28 cellular contexts compared by ENCODE assay signal in the genomic region with DNA sequence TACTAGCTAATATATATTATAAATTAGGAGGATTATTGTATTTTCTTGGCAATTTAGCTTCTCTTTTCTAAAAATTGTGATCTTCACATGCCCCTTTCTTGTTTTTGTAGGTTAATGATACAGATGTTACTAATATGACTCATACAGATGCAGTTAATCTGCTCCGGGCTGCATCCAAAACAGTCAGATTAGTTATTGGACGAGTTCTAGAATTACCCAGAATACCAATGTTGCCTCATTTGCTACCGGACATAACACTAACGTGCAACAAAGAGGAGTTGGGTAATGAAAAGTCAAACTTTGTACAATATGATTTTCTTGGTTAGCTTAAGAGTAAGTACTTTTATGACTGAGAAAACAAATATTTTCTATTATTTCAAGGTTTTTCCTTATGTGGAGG.
"Had no signal": no experiment of that assay in that cellular context is flagged by ENCODE, and none has a peak within 500 bp of the region (broad histone marks: within the 10 kb centered on the region; RNA-seq: fewer than 3 reads in every experiment).

No MANE protein-coding gene starts in this region.

- H3K27me3 ChIP-seq: brain microvascular endothelial cell, SJCRH30 had no signal

- H3K4me1 Mint-ChIP-seq: activated CD4-positive, alpha-beta memory T cell treated with anti-CD3 and anti-CD28 coated beads, Interleukin-2, amount 10 ng/mL, durations not matched to agents 7 days and 5 days; activated CD8-positive, alpha-beta memory T cell treated with anti-CD3 and anti-CD28 coated beads, Interleukin-2, amount 10 ng/mL, durations not matched to agents 7 days and 5 days; activated naive CD4-positive, alpha-beta T cell treated with anti-CD3 and anti-CD28 coated beads, Interleukin-2, amount 10 ng/mL, durations not matched to agents 7 days and 5 days; activated naive CD8-positive, alpha-beta T cell treated with anti-CD3 and anti-CD28 coated beads, Interleukin-2, amount 50 U/mL, for 24 hours had no signal

- DNase-seq: activated CD4-positive, alpha-beta memory T cell treated with anti-CD3 and anti-CD28 coated beads, Interleukin-2, amount 10 ng/mL, durations not matched to agents 7 days and 5 days; activated CD4-positive, alpha-beta T cell treated with anti-CD3 and anti-CD28 coated beads for 1 hour; activated CD4-positive, alpha-beta T cell treated with anti-CD3 and anti-CD28 coated beads for 48 hours; activated CD4-positive, CD25-positive, alpha-beta regulatory T cell; activated CD8-positive, alpha-beta memory T cell treated with anti-CD3 and anti-CD28 coated beads for 24 hours; activated CD8-positive, alpha-beta memory T cell treated with anti-CD3 and anti-CD28 coated beads, Interleukin-2, amount 10 ng/mL, durations not matched to agents 7 days and 5 days; activated CD8-positive, alpha-beta memory T cell treated with anti-CD3 and anti-CD28 coated beads, Interleukin-2, amount 50 U/mL, for 48 hours; activated effector memory CD4-positive, alpha-beta T cell treated with Interleukin-2 at 50 U/mL for 16 hours; activated naive CD4-positive, alpha-beta T cell treated with anti-CD3 and anti-CD28 coated beads, Interleukin-2, amount 10 ng/mL, durations not matched to agents 7 days and 5 days; activated naive CD8-positive, alpha-beta T cell treated with anti-CD3 and anti-CD28 coated beads, Interleukin-2, amount 50 U/mL, for 24 hours; activated T-cell treated with anti-CD3 and anti-CD28 coated beads, Interleukin-2, amount 50 U/mL, for 48 hours; amniotic stem cell; aorta; brain microvascular endothelial cell; Karpas-422; NCI-H1105; NCI-H1417 treated with DMSO at 0.1 percent for 48 hours; NCI-H1930; NCI-H2081 treated with DMSO at 0.1 percent for 48 hours; NCI-H226; NCI-H446 treated with DMSO at 0.1 percent for 48 hours; NCI-H524 treated with DMSO at 0.1 percent for 48 hours; SHP77; SJCRH30; T1000; WERI-Rb-1 had no signal

- H3K27ac Mint-ChIP-seq: activated CD4-positive, alpha-beta memory T cell treated with anti-CD3 and anti-CD28 coated beads, Interleukin-2, amount 10 ng/mL, durations not matched to agents 7 days and 5 days; activated CD8-positive, alpha-beta memory T cell treated with anti-CD3 and anti-CD28 coated beads, Interleukin-2, amount 10 ng/mL, durations not matched to agents 7 days and 5 days; activated naive CD4-positive, alpha-beta T cell treated with anti-CD3 and anti-CD28 coated beads, Interleukin-2, amount 10 ng/mL, durations not matched to agents 7 days and 5 days; activated naive CD8-positive, alpha-beta T cell; activated naive CD8-positive, alpha-beta T cell treated with anti-CD3 and anti-CD28 coated beads, Interleukin-2, amount 50 U/mL, for 24 hours had no signal

- H3K9me3 ChIP-seq: SJCRH30 had no signal

- H3K36me3 Mint-ChIP-seq: activated CD8-positive, alpha-beta memory T cell treated with anti-CD3 and anti-CD28 coated beads, Interleukin-2, amount 10 ng/mL, durations not matched to agents 7 days and 5 days; activated naive CD4-positive, alpha-beta T cell treated with anti-CD3 and anti-CD28 coated beads, Interleukin-2, amount 10 ng/mL, durations not matched to agents 7 days and 5 days; activated naive CD8-positive, alpha-beta T cell had no signal

- H3K4me3 Mint-ChIP-seq: activated CD4-positive, alpha-beta memory T cell treated with anti-CD3 and anti-CD28 coated beads, Interleukin-2, amount 10 ng/mL, durations not matched to agents 7 days and 5 days; activated CD8-positive, alpha-beta memory T cell treated with anti-CD3 and anti-CD28 coated beads, Interleukin-2, amount 10 ng/mL, durations not matched to agents 7 days and 5 days; activated naive CD4-positive, alpha-beta T cell treated with anti-CD3 and anti-CD28 coated beads, Interleukin-2, amount 10 ng/mL, durations not matched to agents 7 days and 5 days; activated naive CD8-positive, alpha-beta T cell; activated naive CD8-positive, alpha-beta T cell treated with anti-CD3 and anti-CD28 coated beads, Interleukin-2, amount 50 U/mL, for 24 hours had no signal

- H3K27me3 Mint-ChIP-seq: activated CD4-positive, alpha-beta memory T cell treated with anti-CD3 and anti-CD28 coated beads, Interleukin-2, amount 10 ng/mL, durations not matched to agents 7 days and 5 days; activated CD8-positive, alpha-beta memory T cell treated with anti-CD3 and anti-CD28 coated beads, Interleukin-2, amount 10 ng/mL, durations not matched to agents 7 days and 5 days; activated naive CD4-positive, alpha-beta T cell treated with anti-CD3 and anti-CD28 coated beads, Interleukin-2, amount 10 ng/mL, durations not matched to agents 7 days and 5 days had no signal

- H3K4me3 ChIP-seq: SJCRH30, SK-N-MC had no signal

- H3K4me1 ChIP-seq: SJCRH30 had no signal

- H3K9me3 Mint-ChIP-seq: activated CD4-positive, alpha-beta memory T cell treated with anti-CD3 and anti-CD28 coated beads, Interleukin-2, amount 10 ng/mL, durations not matched to agents 7 days and 5 days; activated naive CD4-positive, alpha-beta T cell treated with anti-CD3 and anti-CD28 coated beads, Interleukin-2, amount 10 ng/mL, durations not matched to agents 7 days and 5 days; activated naive CD8-positive, alpha-beta T cell treated with anti-CD3 and anti-CD28 coated beads, Interleukin-2, amount 50 U/mL, for 24 hours had no signal
